13 cellular contexts compared by ENCODE assay signal in genomic region chr11:118321386-118322082, GRCh38. TPM values are rescaled to one million over a fixed set of nuclear protein-coding genes. Genes with fewer than 3 reads are reported as not detected.
A peak's percentile ranks its signal among the peaks of the same experiment; 100 is the strongest.
DNase-seq lines count a peak whose midpoint lies in the region; ATAC-seq, FAIRE-seq and TF ChIP-seq lines count a peak whose summit lies in the region.
"Had no signal": no experiment of that assay in that cellular context is flagged by ENCODE, and none has a peak within 500 bp of the region (broad histone marks: within the 10 kb centered on the region; RNA-seq: fewer than 3 reads in every experiment).

No MANE protein-coding gene starts in this region.

- DNase-seq in activated CD4-positive, alpha-beta T cell treated with anti-CD3 and anti-CD28 coated beads, Interleukin-2, amount 10 ng/mL, durations not matched to agents 7 days and 5 days, result no peak
- no peak for DNase-seq in activated CD4-positive, alpha-beta T cell treated with anti-CD3 and anti-CD28 coated beads, Interleukin-2, amount 10 ng/mL, durations not matched to agents 24 days and 14 days
- peak; percentile 71 for DNase-seq in MV-4-11 (lab: John Stamatoyannopoulos, UW)
- no peak for DNase-seq in GM12878 (ENCODE audit: low read depth, low spot score)
- no peak for DNase-seq in adrenal gland
- DNase-seq in urothelium cell line (ENCODE audit: low spot score), result no peak
- DNase-seq: activated T-cell treated with anti-CD3 and anti-CD28 coated beads for 4 hours, MM.1S, NCI-H524 had no signal

- FAIRE-seq in GM12878 (lab: Jason Lieb, UNC) (no peak), urothelium cell line (lab: Jason Lieb, UNC) (no peak)

- no peaks in the 10 kb centered on the region for H3K27me3 ChIP-seq in GM12878 (replicated peaks in 1 of 2; ENCODE audit: control insufficient read depth in 2 of 2, insufficient read depth in 2 of 2, low read length in 1 of 2)
- H3K27me3 ChIP-seq in adrenal gland, result no peaks in the 10 kb centered on the region

- TF ChIP-seq EP300 in GM12878 (IDR thresholded peaks at IDR 0.05; ENCODE audit: borderline replicate concordance in 1 of 2, control insufficient read depth in 1 of 2, low read depth in 2 of 2, low read length in 2 of 2), result no peak

- H3K4me3 ChIP-seq in GM12878, result no peak overlapping the region
- H3K4me3 ChIP-seq in adrenal gland, result no peak overlapping the region

- SMC1A ChIA-PET in GM12878 (lab: Charles Lee; ENCODE audit: uncharacterized antibody, unreplicated experiment), result interaction anchor here (0.5 kb wide), 1 partner anchor 291 kb away, joined by 3 read pairs; no protein-coding TSS in a partner anchor

- peak overlapping the region; percentile 10; the same call in 1 of the 2 replicates for H2AFZ ChIP-seq in GM12878 (ENCODE audit: control insufficient read depth, low read depth, low read length)

- peaks cover 59% of the 10 kb centered on the region for H3K4me1 Mint-ChIP-seq in activated CD4-positive, alpha-beta T cell treated with anti-CD3 and anti-CD28 coated beads, Interleukin-2, amount 10 ng/mL, durations not matched to agents 7 days and 5 days
- peaks cover 42% of the 10 kb centered on the region for H3K4me1 Mint-ChIP-seq in activated CD4-positive, alpha-beta T cell treated with anti-CD3 and anti-CD28 coated beads, Interleukin-2, amount 10 ng/mL, durations not matched to agents 24 days and 14 days
- H3K4me1 Mint-ChIP-seq in stimulated activated memory B cell treated with anti-CD40 and anti-IgM and Interleukin-4, amounts not matched to agents 10 μg/mL and 1 μg/mL and 100 μg/mL, for 72 hours, result peaks cover 46% of the 10 kb centered on the region

- TF ChIP-seq RAD21 in GM12878 (IDR thresholded peaks at IDR 0.05; ENCODE audit: insufficient read depth, low read depth, low read length), result no peak

- H3K79me2 ChIP-seq in GM12878 (ENCODE audit: control insufficient read depth, insufficient read depth, low read length), result no peaks in the 10 kb centered on the region

- no peak overlapping the region for H3K4me3 Mint-ChIP-seq in activated CD4-positive, alpha-beta T cell treated with anti-CD3 and anti-CD28 coated beads, Interleukin-2, amount 10 ng/mL, durations not matched to agents 7 days and 5 days
- no peak overlapping the region for H3K4me3 Mint-ChIP-seq in activated CD4-positive, alpha-beta T cell treated with anti-CD3 and anti-CD28 coated beads, Interleukin-2, amount 10 ng/mL, durations not matched to agents 24 days and 14 days
- H3K4me3 Mint-ChIP-seq in stimulated activated memory B cell treated with anti-CD40 and anti-IgM and Interleukin-4, amounts not matched to agents 10 μg/mL and 1 μg/mL and 100 μg/mL, for 72 hours, result no peak overlapping the region

- TF ChIP-seq POLR2A in GM12878 (IDR thresholded peaks at IDR 0.05; ENCODE audit: low read depth, low read length), result no peak
- TF ChIP-seq POLR2A in adrenal gland (IDR thresholded peaks at IDR 0.05), result no peak

- H3K36me3 ChIP-seq in GM12878 (ENCODE audit: control insufficient read depth in 2 of 2, insufficient read depth in 2 of 2, low read length in 1 of 2), result no peaks in the 10 kb centered on the region
- no peaks in the 10 kb centered on the region for H3K36me3 ChIP-seq in adrenal gland (replicated peaks in 1 of 2)

- H3K27me3 Mint-ChIP-seq in activated CD4-positive, alpha-beta T cell treated with anti-CD3 and anti-CD28 coated beads, Interleukin-2, amount 10 ng/mL, durations not matched to agents 7 days and 5 days, result no peaks in the 10 kb centered on the region
- no peaks in the 10 kb centered on the region for H3K27me3 Mint-ChIP-seq in activated CD4-positive, alpha-beta T cell treated with anti-CD3 and anti-CD28 coated beads, Interleukin-2, amount 10 ng/mL, durations not matched to agents 24 days and 14 days
- no peaks in the 10 kb centered on the region for H3K27me3 Mint-ChIP-seq in stimulated activated memory B cell treated with anti-CD40 and anti-IgM and Interleukin-4, amounts not matched to agents 10 μg/mL and 1 μg/mL and 100 μg/mL, for 72 hours

- H3K9me3 Mint-ChIP-seq in activated CD4-positive, alpha-beta T cell treated with anti-CD3 and anti-CD28 coated beads, Interleukin-2, amount 10 ng/mL, durations not matched to agents 7 days and 5 days, result peaks cover 18% of the 10 kb centered on the region
- H3K9me3 Mint-ChIP-seq in activated CD4-positive, alpha-beta T cell treated with anti-CD3 and anti-CD28 coated beads, Interleukin-2, amount 10 ng/mL, durations not matched to agents 24 days and 14 days, result peaks cover 5% of the 10 kb centered on the region
- peaks cover 4% of the 10 kb centered on the region for H3K9me3 Mint-ChIP-seq in stimulated activated memory B cell treated with anti-CD40 and anti-IgM and Interleukin-4, amounts not matched to agents 10 μg/mL and 1 μg/mL and 100 μg/mL, for 72 hours

- H3K36me3 Mint-ChIP-seq in activated CD4-positive, alpha-beta T cell treated with anti-CD3 and anti-CD28 coated beads, Interleukin-2, amount 10 ng/mL, durations not matched to agents 7 days and 5 days (ENCODE audit: low read depth), result peaks cover 52% of the 10 kb centered on the region
- peaks cover 28% of the 10 kb centered on the region for H3K36me3 Mint-ChIP-seq in activated CD4-positive, alpha-beta T cell treated with anti-CD3 and anti-CD28 coated beads, Interleukin-2, amount 10 ng/mL, durations not matched to agents 24 days and 14 days (ENCODE audit: low read depth)
- no peaks in the 10 kb centered on the region for H3K36me3 Mint-ChIP-seq in stimulated activated memory B cell treated with anti-CD40 and anti-IgM and Interleukin-4, amounts not matched to agents 10 μg/mL and 1 μg/mL and 100 μg/mL, for 72 hours

- no peaks in the 10 kb centered on the region for H4K20me1 ChIP-seq in GM12878 (ENCODE audit: control insufficient read depth, insufficient read depth)

- ATAC-seq in GM12878 (peak; percentile 57), HG03139 (IDR thresholded peaks at IDR 0.05; ENCODE audit: unreplicated experiment) (no peak)
- peak; percentile 69 for ATAC-seq in stimulated activated memory B cell treated with anti-CD40 and anti-IgM and Interleukin-4, amounts not matched to agents 10 μg/mL and 1 μg/mL and 100 μg/mL, for 72 hours
- ATAC-seq: HCT116 had no signal

- CTCF ChIA-PET in activated CD4-positive, alpha-beta T cell treated with anti-CD3 and anti-CD28 coated beads, Interleukin-2, amount 10 ng/mL, durations not matched to agents 7 days and 5 days (lab: Charles Lee), result interaction anchor here (1.2 to 1.5 kb wide), 2 partner anchors 22 to 123 kb away, joined by 4 read pairs; partner anchors contain the start of gene CD3G
- CTCF ChIA-PET in GM12878 (lab: Yijun Ruan, JAX), result interaction anchor here (1.3 kb wide), 1 partner anchor 26 kb away, joined by 6 read pairs; no protein-coding TSS in a partner anchor

- RAD21 ChIA-PET in GM12878 (lab: Charles Lee; ENCODE audit: unreplicated experiment), result no interaction called here

- TF ChIP-seq CTCF in GM12878 (IDR thresholded peaks at IDR 0.05 in 2 of 3, conservative IDR thresholded peaks at IDR 0.05 in 1 of 3; ENCODE audit: control insufficient read depth in 2 of 3, extremely low read depth in 1 of 3, insufficient read depth in 1 of 3, low read depth in 3 of 3, low read length in 3 of 3) (no peak), adrenal gland (IDR thresholded peaks at IDR 0.05) (no peak)

- H3K4me2 ChIP-seq in GM12878 (ENCODE audit: control insufficient read depth, insufficient read depth), result no peak overlapping the region

- no peaks in the 10 kb centered on the region for H3K9me3 ChIP-seq in GM12878 (replicated peaks; ENCODE audit: control insufficient read depth, insufficient read depth, low read length)
- H3K9me3 ChIP-seq in adrenal gland (replicated peaks in 1 of 3), result no peaks in the 10 kb centered on the region

- intact Hi-C loops in activated CD4-positive, alpha-beta T cell treated with anti-CD3 and anti-CD28 coated beads, Interleukin-2, amount 10 ng/mL, durations not matched to agents 24 days and 14 days (cut with micrococcal nuclease), result no loop called here
- intact Hi-C loops in GM12878 (cut with micrococcal nuclease; ENCODE audit: unreplicated experiment) (no loop called here), adrenal gland (cut with DNase I) (no loop called here)

- POLR2A ChIA-PET in activated CD4-positive, alpha-beta T cell treated with anti-CD3 and anti-CD28 coated beads, Interleukin-2, amount 10 ng/mL, durations not matched to agents 7 days and 5 days (lab: Charles Lee), result no interaction called here
- POLR2A ChIA-PET in GM12878 (lab: Charles Lee), result no interaction called here

- H3K27ac Mint-ChIP-seq in activated CD4-positive, alpha-beta T cell treated with anti-CD3 and anti-CD28 coated beads, Interleukin-2, amount 10 ng/mL, durations not matched to agents 7 days and 5 days, result peak overlapping the region; percentile 20
- no peak overlapping the region for H3K27ac Mint-ChIP-seq in activated CD4-positive, alpha-beta T cell treated with anti-CD3 and anti-CD28 coated beads, Interleukin-2, amount 10 ng/mL, durations not matched to agents 24 days and 14 days
- peak overlapping the region; percentile 48 for H3K27ac Mint-ChIP-seq in stimulated activated memory B cell treated with anti-CD40 and anti-IgM and Interleukin-4, amounts not matched to agents 10 μg/mL and 1 μg/mL and 100 μg/mL, for 72 hours

- BruUV-seq in GM12878 (replicated peaks; lab: Mats Ljungman, UMichigan), result no TSS peak

- H3K27ac ChIP-seq in GM12878 (ENCODE audit: control insufficient read depth, insufficient read depth) (no peak overlapping the region), adrenal gland (no peak overlapping the region)

- H3K4me1 ChIP-seq in GM12878 (ENCODE audit: control insufficient read depth, insufficient read depth, low read length) (peaks cover 24% of the 10 kb centered on the region), adrenal gland (replicated peaks in 1 of 2) (peaks cover 0 to 7% of the 10 kb centered on the region in 2 donors)

- WGBS in GM12878 (ENCODE audit: insufficient coverage, insufficient replicate concordance, low lambda C conversion rate, missing lambda C conversion rate), result 47% methylated on average over 5 of the region's 5 CpGs
- 77 to 85% (median 81%) methylated on average over 4 to 5 of the region's 5 CpGs for WGBS in adrenal gland, 4 donors

- H3K9ac ChIP-seq in GM12878 (ENCODE audit: control insufficient read depth, insufficient read depth, low read length), result no peak overlapping the region

- in situ Hi-C loops in GM12878 (cut with MboI), result no loop called here

RNA-seq across cellular contexts. Expression of gene CD3E, which starts 17.0 kb away (rescaled TPM):
- 100 to 1,000 TPM; 680 to 841 TPM for total RNA-seq in activated CD4-positive, alpha-beta T cell treated with anti-CD3 and anti-CD28 coated beads, Interleukin-2, amount 10 ng/mL, durations not matched to agents 7 days and 5 days
- total RNA-seq in activated CD4-positive, alpha-beta T cell treated with anti-CD3 and anti-CD28 coated beads, Interleukin-2, amount 10 ng/mL, durations not matched to agents 24 days and 14 days, result 571 TPM in 2 replicates
- total RNA-seq in GM12878 (2013; cell fraction: nucleolus; rRNA removed), result 0.79 and 0.88 TPM in 2 replicates
- total RNA-seq in GM12878 (2014; rRNA removed) (3.4 and 4.0 TPM in 2 replicates), GM12878 (2014; rRNA removed; fragmentation: Illumina TruSeq; extraction: Trizol) (4.4 and 5.1 TPM in 2 replicates), GM12878 (2021) (11.6 and 13.4 TPM in 2 replicates), adrenal gland (1 to 10 TPM in 5 of 8 donors, under 1 TPM in 2, not detected in 1; 0.63 to 3.4 (median 2.7) TPM)
- 2.7 TPM for polyA plus RNA-seq in GM12878 (2011; ENCODE audit: low read depth)
- polyA plus RNA-seq in GM12878 (2011; rRNA removed) (0.10 and 0.14 TPM in 2 replicates), GM12878 (2014; fragmentation: Illumina TruSeq; extraction: Trizol) (14.9 and 17.3 TPM in 2 replicates), GM12878 (2014; fragmentation: Nextera tagmentation; extraction: Ambion mirVana) (1 to 10 TPM; 1.7 to 2.4 TPM), GM12878 (2014; rRNA removed) (9.7 and 10.9 TPM in 2 replicates), GM12878 (2016; fragmentation: Nextera tagmentation; extraction: Ambion mirVana) (1 to 10 TPM; 3.1 to 4.2 TPM), adrenal gland (1 to 10 TPM; 2.2 to 3.4 (median 2.7) TPM)
- polyA plus RNA-seq in GM12878 (2011; cell fraction: cytosol; rRNA removed), result 0.28 and 0.40 TPM in 2 replicates
- 0.07 and 0.12 TPM in 2 replicates for polyA plus RNA-seq in GM12878 (2011; cell fraction: nucleus; rRNA removed)
- polyA plus RNA-seq in GM12878 (2012), result 2.6 and 3.4 TPM in 2 replicates
- polyA minus RNA-seq in GM12878 (2011; rRNA and poly(A)+ RNA removed), result 0.41 TPM in 1 of 2 replicates, not detected in the other
- polyA minus RNA-seq in GM12878 (2011; cell fraction: cytosol; rRNA and poly(A)+ RNA removed), result not detected in 2 replicates
- not detected in 2 replicates for polyA minus RNA-seq in GM12878 (2011; cell fraction: nucleus; rRNA and poly(A)+ RNA removed)
- polyA plus RNA-seq: AG04450 had no signal

RNA-seq across cellular contexts. Expression of gene CD3D, which starts 21.0 kb away (rescaled TPM):
- total RNA-seq in activated CD4-positive, alpha-beta T cell treated with anti-CD3 and anti-CD28 coated beads, Interleukin-2, amount 10 ng/mL, durations not matched to agents 7 days and 5 days, result 100 to 1,000 TPM; 489 to 557 TPM
- total RNA-seq in activated CD4-positive, alpha-beta T cell treated with anti-CD3 and anti-CD28 coated beads, Interleukin-2, amount 10 ng/mL, durations not matched to agents 24 days and 14 days, result 381 and 400 TPM in 2 replicates
- total RNA-seq in GM12878 (2013; cell fraction: nucleolus; rRNA removed), result not detected in 2 replicates
- 0.44 TPM in 1 of 2 replicates, not detected in the other for total RNA-seq in GM12878 (2014; rRNA removed)
- total RNA-seq in GM12878 (2014; rRNA removed; fragmentation: Illumina TruSeq; extraction: Trizol), result not detected in 2 replicates
- 0.32 and 0.69 TPM in 2 replicates for total RNA-seq in GM12878 (2021)
- not detected for polyA plus RNA-seq in GM12878 (2011; ENCODE audit: low read depth)
- polyA plus RNA-seq in GM12878 (2011; rRNA removed), result not detected in 2 replicates
- polyA plus RNA-seq in GM12878 (2011; cell fraction: cytosol; rRNA removed), result not detected in 2 replicates
- polyA plus RNA-seq in GM12878 (2011; cell fraction: nucleus; rRNA removed), result not detected in 2 replicates
- not detected in 2 replicates for polyA plus RNA-seq in GM12878 (2012)
- 0.13 TPM in 1 of 2 replicates, not detected in the other for polyA plus RNA-seq in GM12878 (2014; fragmentation: Illumina TruSeq; extraction: Trizol)
- under 1 TPM; 0.13 to 0.45 TPM for polyA plus RNA-seq in GM12878 (2014; fragmentation: Nextera tagmentation; extraction: Ambion mirVana)
- polyA plus RNA-seq in GM12878 (2014; rRNA removed), result not detected in 2 replicates
- not detected for polyA plus RNA-seq in GM12878 (2016; fragmentation: Nextera tagmentation; extraction: Ambion mirVana)
- not detected in 2 replicates for polyA minus RNA-seq in GM12878 (2011; rRNA and poly(A)+ RNA removed)
- not detected in 2 replicates for polyA minus RNA-seq in GM12878 (2011; cell fraction: cytosol; rRNA and poly(A)+ RNA removed)
- polyA minus RNA-seq in GM12878 (2011; cell fraction: nucleus; rRNA and poly(A)+ RNA removed), result not detected in 2 replicates
- 1 to 10 TPM in 7 of 8 donors, under 1 TPM in 1; 0.61 to 8.0 (median 2.5) TPM for total RNA-seq in adrenal gland
- polyA plus RNA-seq in adrenal gland, result 1 to 10 TPM; 1.6 to 3.0 (median 2.1) TPM
- polyA plus RNA-seq: AG04450 had no signal

RNA-seq across cellular contexts. Expression of gene CD3G, which starts 22.6 kb away (rescaled TPM):
- 100 to 1,000 TPM; 264 to 268 TPM for total RNA-seq in activated CD4-positive, alpha-beta T cell treated with anti-CD3 and anti-CD28 coated beads, Interleukin-2, amount 10 ng/mL, durations not matched to agents 7 days and 5 days
- total RNA-seq in activated CD4-positive, alpha-beta T cell treated with anti-CD3 and anti-CD28 coated beads, Interleukin-2, amount 10 ng/mL, durations not matched to agents 24 days and 14 days, result 143 and 145 TPM in 2 replicates
- total RNA-seq in GM12878 (2013; cell fraction: nucleolus; rRNA removed), result not detected in 2 replicates
- total RNA-seq in GM12878 (2014; rRNA removed) (not detected in 2 replicates), GM12878 (2014; rRNA removed; fragmentation: Illumina TruSeq; extraction: Trizol) (not detected in 2 replicates), GM12878 (2021) (0.13 and 0.21 TPM in 2 replicates), adrenal gland (1 to 10 TPM in 3 of 8 donors, under 1 TPM in 4, not detected in 1; 0.46 to 1.3 (median 0.69) TPM)
- not detected for polyA plus RNA-seq in GM12878 (2011; ENCODE audit: low read depth)
- polyA plus RNA-seq in GM12878 (2011; rRNA removed) (0.04 TPM in 1 of 2 replicates, not detected in the other), GM12878 (2014; fragmentation: Illumina TruSeq; extraction: Trizol) (0.10 and 0.22 TPM in 2 replicates), GM12878 (2014; fragmentation: Nextera tagmentation; extraction: Ambion mirVana) (under 1 TPM in 1 of 2 experiments, not detected in 1; 0.16 TPM), GM12878 (2014; rRNA removed) (not detected in 2 replicates), GM12878 (2016; fragmentation: Nextera tagmentation; extraction: Ambion mirVana) (not detected), adrenal gland (under 1 TPM; 0.03 to 0.44 (median 0.40) TPM)
- 0.03 TPM in 1 of 2 replicates, not detected in the other for polyA plus RNA-seq in GM12878 (2011; cell fraction: cytosol; rRNA removed)
- 0.13 TPM in 1 of 2 replicates, not detected in the other for polyA plus RNA-seq in GM12878 (2011; cell fraction: nucleus; rRNA removed)
- polyA plus RNA-seq in GM12878 (2012), result not detected in 2 replicates
- not detected in 2 replicates for polyA minus RNA-seq in GM12878 (2011; rRNA and poly(A)+ RNA removed)
- not detected in 2 replicates for polyA minus RNA-seq in GM12878 (2011; cell fraction: cytosol; rRNA and poly(A)+ RNA removed)
- polyA minus RNA-seq in GM12878 (2011; cell fraction: nucleus; rRNA and poly(A)+ RNA removed), result not detected in 2 replicates
- polyA plus RNA-seq: AG04450 had no signal

RNA-seq across cellular contexts. Expression of gene UBE4A, which starts 37.9 kb away (rescaled TPM):
- total RNA-seq in activated CD4-positive, alpha-beta T cell treated with anti-CD3 and anti-CD28 coated beads, Interleukin-2, amount 10 ng/mL, durations not matched to agents 7 days and 5 days, result 10 to 100 TPM; 42.6 to 49.1 TPM
- 46.3 and 47.9 TPM in 2 replicates for total RNA-seq in activated CD4-positive, alpha-beta T cell treated with anti-CD3 and anti-CD28 coated beads, Interleukin-2, amount 10 ng/mL, durations not matched to agents 24 days and 14 days
- 66.0 and 71.6 TPM in 2 replicates for total RNA-seq in GM12878 (2013; cell fraction: nucleolus; rRNA removed)
- 39.6 and 44.5 TPM in 2 replicates for total RNA-seq in GM12878 (2014; rRNA removed)
- 36.2 and 36.4 TPM in 2 replicates for total RNA-seq in GM12878 (2014; rRNA removed; fragmentation: Illumina TruSeq; extraction: Trizol)
- total RNA-seq in GM12878 (2021), result 30.1 and 31.1 TPM in 2 replicates
- polyA plus RNA-seq in GM12878 (2011; ENCODE audit: low read depth), result 7.4 TPM
- polyA plus RNA-seq in GM12878 (2011; rRNA removed), result 22.9 and 23.2 TPM in 2 replicates
- 12.5 and 18.0 TPM in 2 replicates for polyA plus RNA-seq in GM12878 (2011; cell fraction: cytosol; rRNA removed)
- 52.7 and 53.0 TPM in 2 replicates for polyA plus RNA-seq in GM12878 (2011; cell fraction: nucleus; rRNA removed)
- polyA plus RNA-seq in GM12878 (2012), result 10.7 and 13.6 TPM in 2 replicates
- polyA plus RNA-seq in GM12878 (2014; fragmentation: Illumina TruSeq; extraction: Trizol), result 29.5 and 35.5 TPM in 2 replicates
- 10 to 100 TPM in 1 of 2 experiments, 1 to 10 TPM in 1; 6.2 to 13.9 TPM for polyA plus RNA-seq in GM12878 (2014; fragmentation: Nextera tagmentation; extraction: Ambion mirVana)
- polyA plus RNA-seq in GM12878 (2014; rRNA removed), result 15.9 and 17.1 TPM in 2 replicates
- 10 to 100 TPM; 36.8 to 37.5 TPM for polyA plus RNA-seq in GM12878 (2016; fragmentation: Nextera tagmentation; extraction: Ambion mirVana)
- polyA minus RNA-seq in GM12878 (2011; rRNA and poly(A)+ RNA removed), result 26.4 and 28.5 TPM in 2 replicates
- 13.9 and 16.5 TPM in 2 replicates for polyA minus RNA-seq in GM12878 (2011; cell fraction: cytosol; rRNA and poly(A)+ RNA removed)
- 16.3 TPM in 2 replicates for polyA minus RNA-seq in GM12878 (2011; cell fraction: nucleus; rRNA and poly(A)+ RNA removed)
- total RNA-seq in adrenal gland, result 10 to 100 TPM; 29.6 to 52.8 (median 35.6) TPM
- 10 to 100 TPM; 16.1 to 44.9 (median 29.7) TPM for polyA plus RNA-seq in adrenal gland

RNA-seq across cellular contexts. Expression of gene MPZL2, which starts 57.4 kb away (rescaled TPM):
- total RNA-seq in activated CD4-positive, alpha-beta T cell treated with anti-CD3 and anti-CD28 coated beads, Interleukin-2, amount 10 ng/mL, durations not matched to agents 7 days and 5 days, result 1 to 10 TPM; 5.5 to 6.0 TPM
- total RNA-seq in activated CD4-positive, alpha-beta T cell treated with anti-CD3 and anti-CD28 coated beads, Interleukin-2, amount 10 ng/mL, durations not matched to agents 24 days and 14 days, result 18.5 and 19.3 TPM in 2 replicates
- 1.6 and 1.8 TPM in 2 replicates for total RNA-seq in GM12878 (2013; cell fraction: nucleolus; rRNA removed)
- total RNA-seq in GM12878 (2014; rRNA removed) (3.3 and 4.0 TPM in 2 replicates), GM12878 (2014; rRNA removed; fragmentation: Illumina TruSeq; extraction: Trizol) (3.0 and 3.1 TPM in 2 replicates), GM12878 (2021) (3.2 and 4.4 TPM in 2 replicates), adrenal gland (10 to 100 TPM in 1 of 8 donors, 1 to 10 TPM in 6, under 1 TPM in 1; 0.48 to 14.9 (median 5.1) TPM)
- not detected for polyA plus RNA-seq in GM12878 (2011; ENCODE audit: low read depth)
- polyA plus RNA-seq in GM12878 (2011; rRNA removed) (0.76 and 0.81 TPM in 2 replicates), GM12878 (2014; fragmentation: Illumina TruSeq; extraction: Trizol) (4.8 and 5.2 TPM in 2 replicates), GM12878 (2014; fragmentation: Nextera tagmentation; extraction: Ambion mirVana) (1 to 10 TPM; 4.2 to 4.5 TPM), GM12878 (2014; rRNA removed) (2.5 and 2.6 TPM in 2 replicates), GM12878 (2016; fragmentation: Nextera tagmentation; extraction: Ambion mirVana) (1 to 10 TPM in 1 of 2 experiments, under 1 TPM in 1; 0.88 to 1.6 TPM), adrenal gland (10 to 100 TPM in 1 of 3 donors, 1 to 10 TPM in 2; 3.5 to 10.2 (median 6.0) TPM)
- polyA plus RNA-seq in GM12878 (2011; cell fraction: cytosol; rRNA removed), result 0.37 and 0.45 TPM in 2 replicates
- 0.89 and 1.5 TPM in 2 replicates for polyA plus RNA-seq in GM12878 (2011; cell fraction: nucleus; rRNA removed)
- 0.15 and 0.17 TPM in 2 replicates for polyA plus RNA-seq in GM12878 (2012)
- polyA minus RNA-seq in GM12878 (2011; rRNA and poly(A)+ RNA removed), result 0.21 and 0.44 TPM in 2 replicates
- not detected in 2 replicates for polyA minus RNA-seq in GM12878 (2011; cell fraction: cytosol; rRNA and poly(A)+ RNA removed)
- polyA minus RNA-seq in GM12878 (2011; cell fraction: nucleus; rRNA and poly(A)+ RNA removed), result 0.12 TPM in 1 of 2 replicates, not detected in the other
- polyA plus RNA-seq: AG04450 had no signal

Comparison
In these comparisons a context has a peak if more than half of its experiments do, and no peak if none do; other contexts are left out.
1. RNA of gene CD3E, which starts 17.0 kb away (total RNA-seq): 680 to 841 TPM in activated CD4-positive, alpha-beta T cell treated with anti-CD3 and anti-CD28 coated beads, Interleukin-2, amount 10 ng/mL, durations not matched to agents 7 days and 5 days and 571 TPM in activated CD4-positive, alpha-beta T cell treated with anti-CD3 and anti-CD28 coated beads, Interleukin-2, amount 10 ng/mL, durations not matched to agents 24 days and 14 days; 0.79 to 13.4 TPM in GM12878 and 0.63 to 3.4 TPM in adrenal gland; every median in the first group is over 10 times any median in the second.
2. RNA of gene CD3D, which starts 21.0 kb away (total RNA-seq): 489 to 557 TPM in activated CD4-positive, alpha-beta T cell treated with anti-CD3 and anti-CD28 coated beads, Interleukin-2, amount 10 ng/mL, durations not matched to agents 7 days and 5 days and 381 to 400 TPM in activated CD4-positive, alpha-beta T cell treated with anti-CD3 and anti-CD28 coated beads, Interleukin-2, amount 10 ng/mL, durations not matched to agents 24 days and 14 days; 0.61 to 8.0 TPM in adrenal gland and 0.32 to 0.69 TPM in GM12878; every median in the first group is over 10 times any median in the second.
3. RNA of gene CD3G, which starts 22.6 kb away (total RNA-seq): 264 to 268 TPM in activated CD4-positive, alpha-beta T cell treated with anti-CD3 and anti-CD28 coated beads, Interleukin-2, amount 10 ng/mL, durations not matched to agents 7 days and 5 days and 143 to 145 TPM in activated CD4-positive, alpha-beta T cell treated with anti-CD3 and anti-CD28 coated beads, Interleukin-2, amount 10 ng/mL, durations not matched to agents 24 days and 14 days; 0.46 to 1.3 TPM in adrenal gland and 0.13 to 0.21 TPM in GM12878; every median in the first group is over 10 times any median in the second.